1 cellular context compared by ENCODE assay signal in the genomic region with DNA sequence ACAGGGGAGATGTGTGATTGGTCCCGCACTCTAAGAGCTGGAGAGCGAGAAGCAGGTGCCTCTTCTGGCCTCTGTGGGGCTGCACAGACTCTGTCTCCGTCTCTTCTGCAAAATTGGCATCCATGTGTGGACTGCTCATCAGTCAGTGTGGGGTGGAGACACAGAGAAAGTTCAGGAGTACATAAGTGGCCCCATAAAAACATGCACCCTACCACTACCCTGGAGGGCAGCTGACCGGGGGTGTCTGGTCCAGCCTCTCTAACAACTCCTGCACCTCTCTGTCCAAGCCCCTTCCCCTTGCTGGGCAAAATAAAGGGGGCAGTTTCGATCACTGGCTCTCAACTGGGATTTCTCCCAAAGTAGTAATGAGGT.
TF ChIP-seq lines count a peak whose summit lies in the region.

No MANE protein-coding gene starts in this region.

TF ChIP-seq in SK-N-SH treated with all-trans-retinoic acid at 6 μM for 48 hours, 23 proteins besides CTCF, POLR2A, EP300 and RAD21 (continued from another document):
- TF ChIP-seq, protein P1, sequence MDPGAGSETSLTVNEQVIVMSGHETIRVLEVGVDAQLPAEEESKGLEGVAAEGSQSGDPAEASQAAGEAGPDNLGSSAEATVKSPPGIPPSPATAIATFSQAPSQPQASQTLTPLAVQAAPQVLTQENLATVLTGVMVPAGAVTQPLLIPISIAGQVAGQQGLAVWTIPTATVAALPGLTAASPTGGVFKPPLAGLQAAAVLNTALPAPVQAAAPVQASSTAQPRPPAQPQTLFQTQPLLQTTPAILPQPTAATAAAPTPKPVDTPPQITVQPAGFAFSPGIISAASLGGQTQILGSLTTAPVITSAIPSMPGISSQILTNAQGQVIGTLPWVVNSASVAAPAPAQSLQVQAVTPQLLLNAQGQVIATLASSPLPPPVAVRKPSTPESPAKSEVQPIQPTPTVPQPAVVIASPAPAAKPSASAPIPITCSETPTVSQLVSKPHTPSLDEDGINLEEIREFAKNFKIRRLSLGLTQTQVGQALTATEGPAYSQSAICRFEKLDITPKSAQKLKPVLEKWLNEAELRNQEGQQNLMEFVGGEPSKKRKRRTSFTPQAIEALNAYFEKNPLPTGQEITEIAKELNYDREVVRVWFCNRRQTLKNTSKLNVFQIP (CRISPR knock-in tag; IDR thresholded peaks at IDR 0.05; ENCODE audit: borderline replicate concordance, low read depth) = no peak
